1 cellular context compared by ENCODE assay signal in genomic region chr1:44674113-44675000, GRCh38.
A peak's percentile ranks its signal among the peaks of the same experiment; 100 is the strongest.
TF ChIP-seq lines count a peak whose summit lies in the region.

TSS of gene ARMH1 (plus strand) at chr1:44674714. CDS start at chr1:44689698, 14,984 bp downstream.
TSS of gene TMEM53 (minus strand) at chr1:44674481. CDS start at chr1:44674391, 90 bp downstream.

TF ChIP-seq in HepG2, 621 proteins besides CTCF, POLR2A, EP300 and RAD21 (continued from another document and continues in another):
- no peak for TF ChIP-seq ZXDC (CRISPR knock-in tag; IDR thresholded peaks at IDR 0.05)
- TF ChIP-seq, protein P1, sequence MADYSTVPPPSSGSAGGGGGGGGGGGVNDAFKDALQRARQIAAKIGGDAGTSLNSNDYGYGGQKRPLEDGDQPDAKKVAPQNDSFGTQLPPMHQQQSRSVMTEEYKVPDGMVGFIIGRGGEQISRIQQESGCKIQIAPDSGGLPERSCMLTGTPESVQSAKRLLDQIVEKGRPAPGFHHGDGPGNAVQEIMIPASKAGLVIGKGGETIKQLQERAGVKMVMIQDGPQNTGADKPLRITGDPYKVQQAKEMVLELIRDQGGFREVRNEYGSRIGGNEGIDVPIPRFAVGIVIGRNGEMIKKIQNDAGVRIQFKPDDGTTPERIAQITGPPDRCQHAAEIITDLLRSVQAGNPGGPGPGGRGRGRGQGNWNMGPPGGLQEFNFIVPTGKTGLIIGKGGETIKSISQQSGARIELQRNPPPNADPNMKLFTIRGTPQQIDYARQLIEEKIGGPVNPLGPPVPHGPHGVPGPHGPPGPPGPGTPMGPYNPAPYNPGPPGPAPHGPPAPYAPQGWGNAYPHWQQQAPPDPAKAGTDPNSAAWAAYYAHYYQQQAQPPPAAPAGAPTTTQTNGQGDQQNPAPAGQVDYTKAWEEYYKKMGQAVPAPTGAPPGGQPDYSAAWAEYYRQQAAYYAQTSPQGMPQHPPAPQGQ (CRISPR knock-in tag; IDR thresholded peaks at IDR 0.05; ENCODE audit: borderline replicate concordance) = no peak
- peak; percentile 74; the same call in 1 of the 2 replicates for TF ChIP-seq ZNF713 (CRISPR knock-in tag; IDR thresholded peaks at IDR 0.05)
- TF ChIP-seq ZNF329 (CRISPR knock-in tag; IDR thresholded peaks at IDR 0.05; ENCODE audit: low read depth) = no peak
- TF ChIP-seq SRSF4 (IDR thresholded peaks at IDR 0.05; ENCODE audit: low read depth, low read length, poor library complexity, severe bottlenecking) = no peak
- TF ChIP-seq YY1 (IDR thresholded peaks at IDR 0.05; ENCODE audit: insufficient read depth, insufficient replicate concordance, low read depth, low read length) = peak; percentile 21
- no peak for TF ChIP-seq USF2 (IDR thresholded peaks at IDR 0.05; ENCODE audit: low read depth, low read length)
- no peak for TF ChIP-seq USF2 (CRISPR knock-in tag; IDR thresholded peaks at IDR 0.05; ENCODE audit: borderline replicate concordance)
- TF ChIP-seq ZSCAN31 (CRISPR knock-in tag; IDR thresholded peaks at IDR 0.05; ENCODE audit: low read depth) = peak; percentile 38; the same call in 1 of the 2 replicates
- TF ChIP-seq CEBPB (IDR thresholded peaks at IDR 0.05; ENCODE audit: borderline replicate concordance, low read depth, low read length) = no peak
- no peak; the same call in 1 of the 2 replicates for TF ChIP-seq TRAFD1 (CRISPR knock-in tag; IDR thresholded peaks at IDR 0.05; ENCODE audit: borderline replicate concordance)
- TF ChIP-seq, protein P2, sequence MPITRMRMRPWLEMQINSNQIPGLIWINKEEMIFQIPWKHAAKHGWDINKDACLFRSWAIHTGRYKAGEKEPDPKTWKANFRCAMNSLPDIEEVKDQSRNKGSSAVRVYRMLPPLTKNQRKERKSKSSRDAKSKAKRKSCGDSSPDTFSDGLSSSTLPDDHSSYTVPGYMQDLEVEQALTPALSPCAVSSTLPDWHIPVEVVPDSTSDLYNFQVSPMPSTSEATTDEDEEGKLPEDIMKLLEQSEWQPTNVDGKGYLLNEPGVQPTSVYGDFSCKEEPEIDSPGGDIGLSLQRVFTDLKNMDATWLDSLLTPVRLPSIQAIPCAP (CRISPR knock-in tag; IDR thresholded peaks at IDR 0.05; ENCODE audit: low read depth) = no peak
- TF ChIP-seq, protein P3, sequence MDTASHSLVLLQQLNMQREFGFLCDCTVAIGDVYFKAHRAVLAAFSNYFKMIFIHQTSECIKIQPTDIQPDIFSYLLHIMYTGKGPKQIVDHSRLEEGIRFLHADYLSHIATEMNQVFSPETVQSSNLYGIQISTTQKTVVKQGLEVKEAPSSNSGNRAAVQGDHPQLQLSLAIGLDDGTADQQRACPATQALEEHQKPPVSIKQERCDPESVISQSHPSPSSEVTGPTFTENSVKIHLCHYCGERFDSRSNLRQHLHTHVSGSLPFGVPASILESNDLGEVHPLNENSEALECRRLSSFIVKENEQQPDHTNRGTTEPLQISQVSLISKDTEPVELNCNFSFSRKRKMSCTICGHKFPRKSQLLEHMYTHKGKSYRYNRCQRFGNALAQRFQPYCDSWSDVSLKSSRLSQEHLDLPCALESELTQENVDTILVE (CRISPR knock-in tag; IDR thresholded peaks at IDR 0.05) = no peak
- TF ChIP-seq MYPOP (CRISPR knock-in tag; IDR thresholded peaks at IDR 0.05) = peak; percentile 61; the same call in 1 of the 2 replicates
- TF ChIP-seq HES4 (CRISPR knock-in tag; IDR thresholded peaks at IDR 0.05; ENCODE audit: borderline replicate concordance) = no peak
- TF ChIP-seq, protein P4, sequence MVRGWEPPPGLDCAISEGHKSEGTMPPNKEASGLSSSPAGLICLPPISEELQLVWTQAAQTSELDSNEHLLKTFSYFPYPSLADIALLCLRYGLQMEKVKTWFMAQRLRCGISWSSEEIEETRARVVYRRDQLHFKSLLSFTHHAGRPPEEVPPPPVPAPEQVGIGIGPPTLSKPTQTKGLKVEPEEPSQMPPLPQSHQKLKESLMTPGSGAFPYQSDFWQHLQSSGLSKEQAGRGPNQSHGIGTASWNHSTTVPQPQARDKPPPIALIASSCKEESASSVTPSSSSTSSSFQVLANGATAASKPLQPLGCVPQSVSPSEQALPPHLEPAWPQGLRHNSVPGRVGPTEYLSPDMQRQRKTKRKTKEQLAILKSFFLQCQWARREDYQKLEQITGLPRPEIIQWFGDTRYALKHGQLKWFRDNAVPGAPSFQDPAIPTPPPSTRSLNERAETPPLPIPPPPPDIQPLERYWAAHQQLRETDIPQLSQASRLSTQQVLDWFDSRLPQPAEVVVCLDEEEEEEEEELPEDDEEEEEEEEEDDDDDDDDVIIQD (CRISPR knock-in tag; IDR thresholded peaks at IDR 0.05; ENCODE audit: low read depth) = no peak
- TF ChIP-seq ZFYVE20 (CRISPR knock-in tag; IDR thresholded peaks at IDR 0.05; ENCODE audit: borderline replicate concordance, low read depth) = no peak
- no peak for TF ChIP-seq ZNF552 (CRISPR knock-in tag; IDR thresholded peaks at IDR 0.05; ENCODE audit: borderline replicate concordance)
- no peak for TF ChIP-seq ZNF367 (CRISPR knock-in tag; IDR thresholded peaks at IDR 0.05; ENCODE audit: borderline replicate concordance)
- TF ChIP-seq, protein P5, sequence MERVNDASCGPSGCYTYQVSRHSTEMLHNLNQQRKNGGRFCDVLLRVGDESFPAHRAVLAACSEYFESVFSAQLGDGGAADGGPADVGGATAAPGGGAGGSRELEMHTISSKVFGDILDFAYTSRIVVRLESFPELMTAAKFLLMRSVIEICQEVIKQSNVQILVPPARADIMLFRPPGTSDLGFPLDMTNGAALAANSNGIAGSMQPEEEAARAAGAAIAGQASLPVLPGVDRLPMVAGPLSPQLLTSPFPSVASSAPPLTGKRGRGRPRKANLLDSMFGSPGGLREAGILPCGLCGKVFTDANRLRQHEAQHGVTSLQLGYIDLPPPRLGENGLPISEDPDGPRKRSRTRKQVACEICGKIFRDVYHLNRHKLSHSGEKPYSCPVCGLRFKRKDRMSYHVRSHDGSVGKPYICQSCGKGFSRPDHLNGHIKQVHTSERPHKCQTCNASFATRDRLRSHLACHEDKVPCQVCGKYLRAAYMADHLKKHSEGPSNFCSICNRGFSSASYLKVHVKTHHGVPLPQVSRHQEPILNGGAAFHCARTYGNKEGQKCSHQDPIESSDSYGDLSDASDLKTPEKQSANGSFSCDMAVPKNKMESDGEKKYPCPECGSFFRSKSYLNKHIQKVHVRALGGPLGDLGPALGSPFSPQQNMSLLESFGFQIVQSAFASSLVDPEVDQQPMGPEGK (CRISPR knock-in tag; IDR thresholded peaks at IDR 0.05) = peak; percentile 35; the same call in 1 of the 2 replicates
- TF ChIP-seq ZNF784 (CRISPR knock-in tag; IDR thresholded peaks at IDR 0.05; ENCODE audit: borderline replicate concordance) = no peak; the same call in 1 of the 2 replicates
- peak; percentile 90; the same call in 1 of the 2 replicates for TF ChIP-seq GABPB1 (CRISPR knock-in tag; IDR thresholded peaks at IDR 0.05)
- TF ChIP-seq, protein P6, sequence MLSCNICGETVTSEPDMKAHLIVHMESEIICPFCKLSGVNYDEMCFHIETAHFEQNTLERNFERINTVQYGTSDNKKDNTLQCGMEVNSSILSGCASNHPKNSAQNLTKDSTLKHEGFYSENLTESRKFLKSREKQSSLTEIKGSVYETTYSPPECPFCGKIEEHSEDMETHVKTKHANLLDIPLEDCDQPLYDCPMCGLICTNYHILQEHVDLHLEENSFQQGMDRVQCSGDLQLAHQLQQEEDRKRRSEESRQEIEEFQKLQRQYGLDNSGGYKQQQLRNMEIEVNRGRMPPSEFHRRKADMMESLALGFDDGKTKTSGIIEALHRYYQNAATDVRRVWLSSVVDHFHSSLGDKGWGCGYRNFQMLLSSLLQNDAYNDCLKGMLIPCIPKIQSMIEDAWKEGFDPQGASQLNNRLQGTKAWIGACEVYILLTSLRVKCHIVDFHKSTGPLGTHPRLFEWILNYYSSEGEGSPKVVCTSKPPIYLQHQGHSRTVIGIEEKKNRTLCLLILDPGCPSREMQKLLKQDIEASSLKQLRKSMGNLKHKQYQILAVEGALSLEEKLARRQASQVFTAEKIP (CRISPR knock-in tag; IDR thresholded peaks at IDR 0.05; ENCODE audit: borderline replicate concordance) = no peak
- no peak for TF ChIP-seq GTF3A (CRISPR knock-in tag; conservative IDR thresholded peaks at IDR 0.05)
- TF ChIP-seq, protein P7, sequence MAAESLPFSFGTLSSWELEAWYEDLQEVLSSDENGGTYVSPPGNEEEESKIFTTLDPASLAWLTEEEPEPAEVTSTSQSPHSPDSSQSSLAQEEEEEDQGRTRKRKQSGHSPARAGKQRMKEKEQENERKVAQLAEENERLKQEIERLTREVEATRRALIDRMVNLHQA (CRISPR knock-in tag; IDR thresholded peaks at IDR 0.05) = no peak
- no peak for TF ChIP-seq ZNF724P (CRISPR knock-in tag; IDR thresholded peaks at IDR 0.05; ENCODE audit: borderline replicate concordance)
- TF ChIP-seq CEBPZ (IDR thresholded peaks at IDR 0.05; ENCODE audit: low read length) = peak; percentile 41; the same call in 1 of the 2 replicates
- TF ChIP-seq MBNL3 (CRISPR knock-in tag; conservative IDR thresholded peaks at IDR 0.05) = no peak
